In the genomic region with DNA sequence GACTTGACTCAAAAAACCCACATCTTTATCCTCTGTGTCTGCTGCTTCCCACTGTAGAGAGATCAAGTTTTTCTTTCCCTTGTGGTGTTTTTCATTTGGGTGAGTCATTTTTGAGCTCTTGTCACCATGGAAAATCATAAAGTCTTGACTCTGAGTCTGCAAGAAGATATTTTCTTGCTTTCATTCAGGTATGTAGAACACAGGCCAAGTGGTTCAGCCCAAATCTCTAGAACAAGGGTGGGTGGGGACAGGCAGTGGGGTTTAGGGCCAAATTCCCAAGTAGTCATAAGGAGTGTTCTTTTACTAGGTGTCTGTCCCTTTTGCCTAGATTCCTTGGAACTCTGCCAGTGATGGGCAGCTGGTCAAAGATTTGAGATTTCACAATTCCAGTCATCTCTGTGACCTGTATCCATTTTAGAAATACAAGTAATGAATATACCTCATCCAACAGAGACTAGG, we compare ENCODE assay signal across 12 cellular contexts. TPM values are rescaled to one million over a fixed set of nuclear protein-coding genes. Genes with fewer than 3 reads are reported as not detected.
DNase-seq lines count a peak whose midpoint lies in the region; ATAC-seq and TF ChIP-seq lines count a peak whose summit lies in the region.
"Had no signal": no experiment of that assay in that cellular context is flagged by ENCODE, and none has a peak within 500 bp of the region (broad histone marks: within the 10 kb centered on the region; RNA-seq: fewer than 3 reads in every experiment).

No MANE protein-coding gene starts in this region.

- H3K27ac Mint-ChIP-seq in chondrocyte (ENCODE audit: unreplicated experiment) = peak overlapping the region; percentile 93
- H3K27ac Mint-ChIP-seq: CD14-positive monocyte had no signal

- intact Hi-C loops in lower leg skin (cut with DNase I; ENCODE audit: low total_unique reads) (no loop called here), spleen (cut with DNase I; ENCODE audit: low total_unique reads) (no loop called here)

- no peaks in the 10 kb centered on the region for H3K36me3 ChIP-seq in spleen

- peaks cover 0 to 12% (median 0%) of the 10 kb centered on the region in 7 donors for H3K27me3 ChIP-seq in spleen (replicated peaks in 1 of 7)

- H3K36me3 Mint-ChIP-seq in chondrocyte (ENCODE audit: low read depth) = no peaks in the 10 kb centered on the region
- H3K36me3 Mint-ChIP-seq: CD14-positive monocyte had no signal

- H3K9me3 ChIP-seq in spleen = no peaks in the 10 kb centered on the region

- no peaks in the 10 kb centered on the region for H3K27me3 Mint-ChIP-seq in chondrocyte (ENCODE audit: low read depth)

- in situ Hi-C loops in ACHN (cut with HindIII; ENCODE audit: low pct_ligation_motif_present, low pct_unique_long_range_greater_than_20kb, low sequenced_read_pairs) = no loop called here

- TF ChIP-seq POLR2A in lower leg skin (IDR thresholded peaks at IDR 0.05) = no peak
- no peak for TF ChIP-seq POLR2A in spleen (IDR thresholded peaks at IDR 0.05)

- H3K4me3 Mint-ChIP-seq in chondrocyte (ENCODE audit: unreplicated experiment) = no peak overlapping the region
- H3K4me3 Mint-ChIP-seq: CD14-positive monocyte had no signal

- peaks cover 23% of the 10 kb centered on the region for H3K4me1 Mint-ChIP-seq in chondrocyte (ENCODE audit: low read depth)

- peak; percentile 90 for TF ChIP-seq EP300 in Ishikawa (IDR thresholded peaks at IDR 0.05; ENCODE audit: borderline replicate concordance)

- no peak overlapping the region for H3K27ac ChIP-seq in spleen

- TF ChIP-seq CTCF in chondrocyte (IDR thresholded peaks at IDR 0.05) = no peak
- no peak for TF ChIP-seq CTCF in lower leg skin (IDR thresholded peaks at IDR 0.05)
- no peak for TF ChIP-seq CTCF in spleen (IDR thresholded peaks at IDR 0.05 in 8 of 11, conservative IDR thresholded peaks at IDR 0.05 in 3 of 11)

- DNase-seq in ACHN (peak; percentile 51), chondrocyte (ENCODE audit: low spot score) (no peak), lower leg skin (ENCODE audit: low spot score in 2 of 2) (peak; percentile 86 to 95), spleen (no peak)
- no peak for DNase-seq in stimulated activated CD4-positive, alpha-beta T cell treated with anti-CD3 and anti-CD28 coated beads, Interleukin-12 subunit alpha, Interleukin-12 subunit beta, amount 100 ng/mL, for 4 hours
- DNase-seq: posterior cingulate gyrus; stimulated activated naive CD4-positive, alpha-beta T cell had no signal

- ATAC-seq in GM18868 (IDR thresholded peaks at IDR 0.05; ENCODE audit: unreplicated experiment) (no peak), GM18502 (IDR thresholded peaks at IDR 0.05; ENCODE audit: poor library complexity, unreplicated experiment) (no peak)
- ATAC-seq: esophagus mucosa had no signal

- peaks cover 4% of the 10 kb centered on the region for H3K9me3 Mint-ChIP-seq in chondrocyte (ENCODE audit: low read depth)

- no peak overlapping the region for H3K4me3 ChIP-seq in lower leg skin (ENCODE audit: low read depth, poor library complexity, severe bottlenecking)
- H3K4me3 ChIP-seq in spleen = no peak overlapping the region

- no peak for TF ChIP-seq RAD21 in Ishikawa (IDR thresholded peaks at IDR 0.05; ENCODE audit: low read depth)

- no peaks in the 10 kb centered on the region for H3K4me1 ChIP-seq in spleen

TF ChIP-seq in Ishikawa, 13 proteins besides CTCF, POLR2A, EP300 and RAD21:
- TF ChIP-seq, protein P1, sequence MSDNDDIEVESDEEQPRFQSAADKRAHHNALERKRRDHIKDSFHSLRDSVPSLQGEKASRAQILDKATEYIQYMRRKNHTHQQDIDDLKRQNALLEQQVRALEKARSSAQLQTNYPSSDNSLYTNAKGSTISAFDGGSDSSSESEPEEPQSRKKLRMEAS (IDR thresholded peaks at IDR 0.05) = no peak
- peak; percentile 82 for TF ChIP-seq FOXM1 (IDR thresholded peaks at IDR 0.05; ENCODE audit: borderline replicate concordance, low read depth)
- TF ChIP-seq CEBPB (IDR thresholded peaks at IDR 0.05) = peak; percentile 88
- peak; percentile 81 for TF ChIP-seq TCF12 (IDR thresholded peaks at IDR 0.05; ENCODE audit: low read depth)
- TF ChIP-seq TEAD4 (IDR thresholded peaks at IDR 0.05) = peak; percentile 81
- no peak for TF ChIP-seq TAF1 (IDR thresholded peaks at IDR 0.05; ENCODE audit: low read depth)
- peak; percentile 87 for TF ChIP-seq NFIC (IDR thresholded peaks at IDR 0.05)
- no peak for TF ChIP-seq EGR1 (IDR thresholded peaks at IDR 0.05)
- TF ChIP-seq, protein P2, sequence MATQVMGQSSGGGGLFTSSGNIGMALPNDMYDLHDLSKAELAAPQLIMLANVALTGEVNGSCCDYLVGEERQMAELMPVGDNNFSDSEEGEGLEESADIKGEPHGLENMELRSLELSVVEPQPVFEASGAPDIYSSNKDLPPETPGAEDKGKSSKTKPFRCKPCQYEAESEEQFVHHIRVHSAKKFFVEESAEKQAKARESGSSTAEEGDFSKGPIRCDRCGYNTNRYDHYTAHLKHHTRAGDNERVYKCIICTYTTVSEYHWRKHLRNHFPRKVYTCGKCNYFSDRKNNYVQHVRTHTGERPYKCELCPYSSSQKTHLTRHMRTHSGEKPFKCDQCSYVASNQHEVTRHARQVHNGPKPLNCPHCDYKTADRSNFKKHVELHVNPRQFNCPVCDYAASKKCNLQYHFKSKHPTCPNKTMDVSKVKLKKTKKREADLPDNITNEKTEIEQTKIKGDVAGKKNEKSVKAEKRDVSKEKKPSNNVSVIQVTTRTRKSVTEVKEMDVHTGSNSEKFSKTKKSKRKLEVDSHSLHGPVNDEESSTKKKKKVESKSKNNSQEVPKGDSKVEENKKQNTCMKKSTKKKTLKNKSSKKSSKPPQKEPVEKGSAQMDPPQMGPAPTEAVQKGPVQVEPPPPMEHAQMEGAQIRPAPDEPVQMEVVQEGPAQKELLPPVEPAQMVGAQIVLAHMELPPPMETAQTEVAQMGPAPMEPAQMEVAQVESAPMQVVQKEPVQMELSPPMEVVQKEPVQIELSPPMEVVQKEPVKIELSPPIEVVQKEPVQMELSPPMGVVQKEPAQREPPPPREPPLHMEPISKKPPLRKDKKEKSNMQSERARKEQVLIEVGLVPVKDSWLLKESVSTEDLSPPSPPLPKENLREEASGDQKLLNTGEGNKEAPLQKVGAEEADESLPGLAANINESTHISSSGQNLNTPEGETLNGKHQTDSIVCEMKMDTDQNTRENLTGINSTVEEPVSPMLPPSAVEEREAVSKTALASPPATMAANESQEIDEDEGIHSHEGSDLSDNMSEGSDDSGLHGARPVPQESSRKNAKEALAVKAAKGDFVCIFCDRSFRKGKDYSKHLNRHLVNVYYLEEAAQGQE (IDR thresholded peaks at IDR 0.05; ENCODE audit: low read depth) = no peak

RNA-seq across cellular contexts. Expression of a gene that starts 21.5 kb away (rescaled TPM):
- total RNA-seq in chondrocyte (44.0 to 44.8 TPM (median 44.7 TPM) in 3 replicates), lower leg skin (10 to 100 TPM; 30.1 to 49.5 (median 33.9) TPM), spleen (100 to 1,000 TPM in 2 of 7 donors, 10 to 100 TPM in 5; 42.8 to 124 (median 90.9) TPM)
- 10 to 100 TPM in 2 of 3 donors, 1 to 10 TPM in 1; 7.3 to 21.2 (median 13.0) TPM for polyA plus RNA-seq in spleen

Comparison
In these comparisons a context has a peak if more than half of its experiments do, and no peak if none do; other contexts are left out.
1. DNase-seq: peak in ACHN (single experiment) and lower leg skin (2 of 2); none in chondrocyte (single experiment), stimulated activated CD4-positive, alpha-beta T cell treated with anti-CD3 and anti-CD28 coated beads, Interleukin-12 subunit alpha, Interleukin-12 subunit beta, amount 100 ng/mL, for 4 hours (single experiment) and spleen (single experiment).